ENCODE assay signal across 8 cellular contexts in the genomic region with DNA sequence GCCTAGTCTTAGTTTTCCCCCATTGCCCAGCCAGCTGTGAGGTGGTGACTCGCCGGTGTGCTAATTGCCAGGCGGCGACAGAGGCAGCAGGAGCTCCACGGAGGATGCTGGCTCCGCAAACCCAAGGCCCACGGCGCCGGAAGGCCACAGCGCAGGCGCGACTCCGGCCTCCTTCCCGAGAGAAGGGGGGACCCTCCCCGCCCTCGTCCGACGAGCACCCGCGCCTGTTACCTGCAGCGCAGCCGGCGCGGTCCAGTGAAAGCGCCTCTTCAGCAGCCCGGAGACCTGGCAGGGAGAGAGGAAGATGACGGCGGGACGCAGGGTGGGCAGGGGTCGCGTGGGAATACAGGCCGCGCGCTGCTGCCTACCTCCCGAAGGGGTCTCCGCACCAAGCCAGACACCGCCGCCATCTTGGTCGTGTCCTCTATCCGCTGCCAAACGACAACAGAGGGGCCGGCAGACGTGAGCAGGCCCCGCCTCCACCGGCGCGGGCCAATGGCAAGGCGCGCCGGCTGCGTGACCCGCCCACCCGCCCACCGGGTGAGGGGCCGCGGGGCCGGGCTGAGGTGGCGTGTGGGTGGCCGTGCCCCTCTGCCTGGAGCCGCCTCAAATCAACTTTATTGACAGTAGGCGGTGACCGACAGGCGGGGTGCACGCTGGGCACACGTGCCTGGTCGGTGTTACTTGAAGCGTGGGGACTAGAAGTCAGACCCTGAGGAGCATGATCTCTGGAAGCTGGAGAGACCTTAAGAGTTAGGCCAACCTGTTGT. TPM values are rescaled to one million over a fixed set of nuclear protein-coding genes. Genes with fewer than 3 reads are reported as not detected.
DNase-seq lines count a peak whose midpoint lies in the region; ATAC-seq, FAIRE-seq and TF ChIP-seq lines count a peak whose summit lies in the region.

Gene PDHB (minus strand): TSS at position 433 of the 770 bp plus-strand sequence. CDS start 23 bp downstream, at position 410.

- in situ Hi-C loops in transverse colon (cut with MboI; ENCODE audit: low pct_ligation_motif_present in 1 of 4, low pct_unique_long_range_greater_than_20kb in 1 of 4, low sequenced_read_pairs in 3 of 4): no loop called here

- 0% methylated on average over 26 of the region's 67 CpGs; no CpG with 5 or more reads in 1 of the 2 donors for WGBS in transverse colon (ENCODE audit: low coverage in 1 of 2), 2 donors

- intact Hi-C loops in cardiac septum (cut with DNase I): loop anchor here (1.0 to 5.0 kb wide), 2 partner anchors 59 to 101 kb away; partner anchors contain the start of genes KCTD6 and PXK
- intact Hi-C loops in transverse colon (cut with DNase I; ENCODE audit: low total_unique reads): no loop called here

- peak within 1 kb of the TSS; percentile 86 for H3K4me3 ChIP-seq in adipocyte (ENCODE audit: low read length)
- peak within 1 kb of the TSS; percentile 55 to 85 (median 72) for H3K4me3 ChIP-seq in transverse colon

- DNase-seq in GM12891 (ENCODE audit: insufficient read length, low spot score) (peak; percentile 92), NCI-H128 (lab: John Stamatoyannopoulos, UW; ENCODE audit: unreplicated experiment) (peak; percentile 63), T follicular helper cell (ENCODE audit: low read depth) (peak; percentile 78), adipocyte (ENCODE audit: low read depth) (peak; percentile 96), cardiac septum (ENCODE audit: low spot score) (peak; percentile 96), pons (ENCODE audit: low spot score) (peak; percentile 93), transverse colon (peak; percentile 92)

- ATAC-seq in HG02759 (IDR thresholded peaks at IDR 0.05; ENCODE audit: unreplicated experiment): peak; percentile 97

- no peaks in the 10 kb centered on the region for H3K27me3 ChIP-seq in adipocyte (replicated peaks; ENCODE audit: control insufficient read depth, insufficient read depth, low read length)
- H3K27me3 ChIP-seq in transverse colon: no peaks in the 10 kb centered on the region

- H3K36me3 ChIP-seq in adipocyte (ENCODE audit: control insufficient read depth, insufficient read depth, low read length, severe bottlenecking) (peaks cover 34% of the 10 kb centered on the region), transverse colon (peaks cover 0 to 33% (median 15%) of the 10 kb centered on the region in 4 donors)

- H3K9ac ChIP-seq in adipocyte (ENCODE audit: low read length): peak within 1 kb of the TSS; percentile 94

- peak; percentile 87 for TF ChIP-seq POLR2A in GM12891 (IDR thresholded peaks at IDR 0.05; ENCODE audit: low read depth, low read length)
- peak; percentile 85 for TF ChIP-seq POLR2A in transverse colon (IDR thresholded peaks at IDR 0.05)

- TF ChIP-seq CTCF in transverse colon (IDR thresholded peaks at IDR 0.05): no peak

- peak; percentile 93 for FAIRE-seq in GM12891 (lab: Jason Lieb, UNC)

- H3K9me3 ChIP-seq in adipocyte (ENCODE audit: control insufficient read depth, low read length): no peaks in the 10 kb centered on the region
- no peaks in the 10 kb centered on the region for H3K9me3 ChIP-seq in transverse colon

- peak within 1 kb of the TSS; percentile 90 to 92 (median 90) for H3K27ac ChIP-seq in transverse colon

- H3K4me1 ChIP-seq in adipocyte (ENCODE audit: control insufficient read depth, insufficient read depth, low read length) (peaks cover 33% of the 10 kb centered on the region), transverse colon (peaks cover 10 to 26% (median 20%) of the 10 kb centered on the region in 4 donors)

- TF ChIP-seq EP300 in transverse colon (IDR thresholded peaks at IDR 0.05; ENCODE audit: low read depth): no peak

TF ChIP-seq in GM12891, 5 proteins besides CTCF, POLR2A, EP300 and RAD21:
- TF ChIP-seq POU2F2 (IDR thresholded peaks at IDR 0.05; ENCODE audit: low read depth, low read length) (0 out of 2 replicates have a peak, but pooled peaks have one; percentile 60), PAX5 (IDR thresholded peaks at IDR 0.05; ENCODE audit: insufficient read depth, low read length, severe bottlenecking) (peak; percentile 1), SPI1 (IDR thresholded peaks at IDR 0.05; ENCODE audit: low read depth, low read length) (no peak), TAF1 (IDR thresholded peaks at IDR 0.05; ENCODE audit: low read depth, low read length) (peak; percentile 84), POLR2AphosphoS5 (IDR thresholded peaks at IDR 0.05; ENCODE audit: low read depth, low read length) (peak; percentile 88)
TF ChIP-seq in GM12891: peak in this region for 4.

RNA-seq across cellular contexts. Expression of gene PDHB, which starts in this region (rescaled TPM):
- 61.4 TPM for polyA plus RNA-seq in GM12891 (2012; ENCODE audit: low read depth, missing spikeins)
- total RNA-seq in cardiac septum: 174 TPM
- 10 to 100 TPM; 22.7 to 99.7 (median 73.7) TPM for total RNA-seq in transverse colon

Comparison
In these comparisons a context has a peak if more than half of its experiments do, and no peak if none do; other contexts are left out.
1. Peak in every context shown above with its lines: DNase-seq, ATAC-seq, H3K4me3 ChIP-seq and H3K27ac ChIP-seq.